Comparison of ENCODE assay signal across 21 cellular contexts in the genomic region with DNA sequence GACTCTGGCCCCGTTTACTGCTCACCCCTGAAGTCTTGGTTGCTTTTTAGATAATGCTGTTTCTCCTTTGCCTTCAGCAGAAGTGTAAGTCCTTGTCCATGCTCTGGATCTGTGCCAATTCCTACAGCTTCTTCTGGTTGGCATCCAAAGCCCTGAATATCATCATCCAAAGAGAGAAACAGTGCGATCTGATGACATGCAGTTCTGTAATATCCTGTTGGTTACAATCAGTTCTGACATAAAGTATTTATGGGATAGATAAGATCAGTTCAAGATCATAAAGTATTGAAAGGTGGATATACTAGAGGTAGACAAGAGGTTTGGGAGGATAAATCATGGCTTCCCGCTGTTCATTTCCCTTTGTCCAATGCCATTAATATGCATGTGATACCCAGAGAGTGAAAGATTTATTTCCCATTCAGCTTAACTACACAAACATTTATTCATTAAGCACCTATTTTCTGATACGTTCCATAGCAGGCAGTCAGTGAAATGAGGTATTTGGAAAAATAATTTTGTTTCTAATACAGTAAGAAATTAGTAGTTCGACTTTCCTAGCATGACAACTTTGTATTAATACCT. TPM values are rescaled to one million over a fixed set of nuclear protein-coding genes. Genes with fewer than 3 reads are reported as not detected.
"Had no signal": no experiment of that assay in that cellular context is flagged by ENCODE, and none has a peak within 500 bp of the region (broad histone marks: within the 10 kb centered on the region; RNA-seq: fewer than 3 reads in every experiment).

No MANE protein-coding gene starts in this region.

- H3K27ac ChIP-seq: body of pancreas, heart right ventricle, neutrophil, ovary, prostate gland, thyroid gland, upper lobe of right lung had no signal

- ATAC-seq: activated CD4-positive, CD25-positive, alpha-beta regulatory T cell treated with anti-CD3 and anti-CD28 coated beads, Interleukin-2, amount 50 U/mL, for 24 hours; activated CD8-positive, alpha-beta T cell treated with anti-CD3 and anti-CD28 coated beads, Interleukin-2, amount 10 ng/mL, durations not matched to agents 7 days and 5 days; body of pancreas; esophagus mucosa; heart right ventricle; left cardiac atrium; upper lobe of right lung had no signal

- H3K9me3 ChIP-seq: body of pancreas, heart right ventricle, neutrophil, ovary, prostate gland, thyroid gland, upper lobe of right lung had no signal

- DNase-seq: activated CD4-positive, alpha-beta T cell treated with anti-CD3 and anti-CD28 coated beads, Interleukin-2, amount 50 U/mL, for 1 hour; activated CD8-positive, alpha-beta T cell treated with anti-CD3 and anti-CD28 coated beads, Interleukin-2, amount 10 ng/mL, durations not matched to agents 7 days and 5 days; activated gamma-delta T cell; activated naive CD4-positive, alpha-beta T cell treated with anti-CD3 and anti-CD28 coated beads, Interleukin-2, amount 50 U/mL, for 16 hours; anterior cingulate cortex; body of pancreas; effector memory CD4-positive, alpha-beta T cell; heart right ventricle; islet precursor cell; left cardiac atrium; ovary; stimulated activated CD4-positive, alpha-beta T cell treated with anti-CD3 and anti-CD28 coated beads, Interleukin-4, amount 100 ng/mL, for 4 hours; substantia nigra; T-helper 2 cell; thyroid gland; upper lobe of right lung had no signal

- H3K36me3 ChIP-seq: heart right ventricle, neutrophil, ovary, prostate gland, thyroid gland, upper lobe of right lung had no signal

- H3K4me3 ChIP-seq: body of pancreas, heart right ventricle, ovary, prostate gland, thyroid gland, upper lobe of right lung had no signal

- H3K27me3 ChIP-seq: body of pancreas, heart right ventricle, neutrophil, ovary, thyroid gland, upper lobe of right lung had no signal

- H3K4me1 ChIP-seq: body of pancreas, prostate gland, thyroid gland, upper lobe of right lung had no signal

RNA-seq across cellular contexts. Expression of a gene that starts 53.2 kb away (rescaled TPM):
- total RNA-seq: activated CD8-positive, alpha-beta T cell treated with anti-CD3 and anti-CD28 coated beads, Interleukin-2, amount 10 ng/mL, durations not matched to agents 7 days and 5 days; activated T-helper 1 cell treated with anti-CD3 and anti-CD28 coated beads, Interleukin-12 subunit alpha, Interleukin-12 subunit beta, Interleukin-2, Interleukin-4 antibody, amounts not matched to agents 30 ng/mL and 10 ng/mL and 1 ng/mL, durations not matched to agents 14 hours and 24 hours and 36 hours had no signal
